ENCODE assay signal across 9 cellular contexts in the genomic region with DNA sequence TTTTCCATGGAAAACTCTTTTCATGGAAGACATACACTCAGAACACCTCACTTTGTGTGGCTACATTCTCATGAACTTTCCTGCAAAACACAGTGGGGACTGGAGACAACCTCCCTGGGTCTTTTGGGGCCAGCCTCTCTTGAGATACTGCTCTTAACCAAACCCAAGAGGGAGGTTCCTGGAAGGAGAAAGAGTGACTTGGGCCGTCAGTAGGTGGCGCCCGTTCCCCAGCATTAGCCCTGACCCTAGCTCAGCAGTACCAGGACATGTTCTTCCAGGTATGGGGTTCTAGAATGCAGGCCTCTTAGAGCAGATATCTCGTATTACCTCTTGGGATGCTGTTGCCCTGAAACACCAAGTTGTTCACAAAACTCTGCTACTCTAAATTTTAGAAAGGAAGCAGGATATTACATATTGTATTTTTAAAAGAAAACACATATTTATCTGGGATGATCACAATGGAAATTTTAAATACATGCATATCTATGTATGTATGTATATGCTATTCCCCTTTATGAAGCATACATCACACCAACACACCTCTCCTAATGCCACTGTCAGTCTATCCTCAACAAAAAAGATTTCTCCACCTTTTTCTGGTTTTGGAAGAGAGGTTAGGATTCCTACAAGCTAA. TPM values are rescaled to one million over a fixed set of nuclear protein-coding genes. Genes with fewer than 3 reads are reported as not detected.
DNase-seq lines count a peak whose midpoint lies in the region; ATAC-seq and TF ChIP-seq lines count a peak whose summit lies in the region.
"Had no signal": no experiment of that assay in that cellular context is flagged by ENCODE, and none has a peak within 500 bp of the region (broad histone marks: within the 10 kb centered on the region; RNA-seq: fewer than 3 reads in every experiment).

No MANE protein-coding gene starts in this region.

- H4K5ac ChIP-seq in mesendoderm (ENCODE audit: low read length), result no peak overlapping the region

- H3K4me3 ChIP-seq in dorsolateral prefrontal cortex (no peak overlapping the region), mesendoderm (ENCODE audit: low read length) (no peak overlapping the region)

- H2BK15ac ChIP-seq in mesendoderm (replicated peaks; ENCODE audit: low read depth), result no peak overlapping the region

- H3K4ac ChIP-seq in mesendoderm (ENCODE audit: low read depth, low read length), result no peak overlapping the region

- H2BK5ac ChIP-seq in mesendoderm (ENCODE audit: low read length), result no peak overlapping the region

- H2AK5ac ChIP-seq in mesendoderm (ENCODE audit: low read length), result no peak overlapping the region

- H3K4me2 ChIP-seq in mesendoderm (ENCODE audit: low read length), result no peak overlapping the region

- DNase-seq in NCI-H460 (ENCODE audit: extremely low read depth, low read depth), result peak; percentile 65
- DNase-seq in activated CD4-positive, alpha-beta T cell treated with anti-CD3 and anti-CD28 coated beads, Interleukin-2, amount 50 U/mL, for 24 hours (ENCODE audit: low read depth in 1 of 2, low spot score in 1 of 2), result peak; percentile 44 to 59
- DNase-seq in dorsolateral prefrontal cortex, result peak in 9 of 10 donors; percentile 51 to 80 (median 73)
- peak; percentile 79 for DNase-seq in mesendoderm
- DNase-seq in stimulated activated CD8-positive, alpha-beta memory T cell treated with anti-CD3 and anti-CD28 coated beads, Interleukin-7, amount 100 ng/mL, for 24 hours (ENCODE audit: low read depth), result peak; percentile 65

- H3K4me1 ChIP-seq in mesendoderm (ENCODE audit: control insufficient read depth, low read depth, low read length), result no peaks in the 10 kb centered on the region

- TF ChIP-seq CTCF in C4-2B (conservative IDR thresholded peaks at IDR 0.05) (peak; percentile 97), dorsolateral prefrontal cortex (IDR thresholded peaks at IDR 0.05 in 54 of 56, conservative IDR thresholded peaks at IDR 0.05 in 2 of 56; ENCODE audit: low read depth in 1 of 56, partially characterized antibody in 56 of 56) (peak; percentile 36 to 92 (median 82))

- H3K23ac ChIP-seq in mesendoderm (ENCODE audit: low read length), result no peak overlapping the region

- H3K27ac ChIP-seq in C4-2B (no peak overlapping the region), dorsolateral prefrontal cortex (no peak overlapping the region), mesendoderm (ENCODE audit: low read depth, low read length) (no peak overlapping the region)

- H3K9ac ChIP-seq in mesendoderm (ENCODE audit: low read length), result no peak overlapping the region

- no peaks in the 10 kb centered on the region for H3K27me3 ChIP-seq in dorsolateral prefrontal cortex
- H3K27me3 ChIP-seq in mesendoderm (ENCODE audit: insufficient read depth, low read length, poor library complexity), result no peaks in the 10 kb centered on the region

- H3K56ac ChIP-seq in mesendoderm (ENCODE audit: low read length), result no peak overlapping the region

- H4K8ac ChIP-seq in mesendoderm (ENCODE audit: low read depth, low read length), result no peak overlapping the region

- H3K79me2 ChIP-seq in mesendoderm (ENCODE audit: control insufficient read depth, insufficient read depth, low read length), result no peaks in the 10 kb centered on the region

- no peaks in the 10 kb centered on the region for H3K36me3 ChIP-seq in mesendoderm (ENCODE audit: control insufficient read depth, insufficient read depth, low read length)

- intact Hi-C loops in dorsolateral prefrontal cortex (cut with DNase I), result loop anchor here (2.0 to 5.0 kb wide), 2 partner anchors 47 to 51 kb away; no protein-coding TSS in a partner anchor

- ATAC-seq in GM19043 (IDR thresholded peaks at IDR 0.05; ENCODE audit: low read depth, unreplicated experiment) (peak; percentile 95), HG03175 (IDR thresholded peaks at IDR 0.05; ENCODE audit: unreplicated experiment) (peak; percentile 94)

- H3K79me1 ChIP-seq in mesendoderm (ENCODE audit: low read length), result no peaks in the 10 kb centered on the region

- no CpG with 5 or more reads among the region's 4 CpGs for WGBS in mesendoderm (ENCODE audit: extremely low coverage, insufficient coverage, low lambda C conversion rate)

- no peak overlapping the region for H3K18ac ChIP-seq in mesendoderm (ENCODE audit: low read length)

- no peak overlapping the region for H2BK120ac ChIP-seq in mesendoderm (ENCODE audit: low read depth, low read length)

RNA-seq across cellular contexts. Expression of a gene that starts 15.8 kb away (rescaled TPM):
- total RNA-seq in NCI-H460 (2014; rRNA removed; shearing (Covaris generic)), result 7.2 and 8.6 TPM in 2 replicates
- 2.8 and 3.1 TPM in 2 replicates for polyA plus RNA-seq in NCI-H460 (2014; cell fraction: nucleus; rRNA removed)
- total RNA-seq in dorsolateral prefrontal cortex, result 100 to 1,000 TPM in 1 of 120 experiments, 10 to 100 TPM in 119; 13.7 to 107 (median 44.3) TPM
- polyA plus RNA-seq in mesendoderm (2013, experiment 1 of 2), result 0.70 TPM
- 0.80 TPM for polyA plus RNA-seq in mesendoderm (2013, experiment 2 of 2)
- polyA plus RNA-seq: IgD-negative memory B cell had no signal
